ENCODE assay signal across 24 cellular contexts in genomic region chr13:27794075-27794691, GRCh38. TPM values are rescaled to one million over a fixed set of nuclear protein-coding genes. Genes with fewer than 3 reads are reported as not detected.
DNase-seq lines count a peak whose midpoint lies in the region; ATAC-seq and TF ChIP-seq lines count a peak whose summit lies in the region.
"Had no signal": no experiment of that assay in that cellular context is flagged by ENCODE, and none has a peak within 500 bp of the region (broad histone marks: within the 10 kb centered on the region; RNA-seq: fewer than 3 reads in every experiment).

No MANE protein-coding gene starts in this region.

- H3K4ac ChIP-seq in neuronal stem cell (ENCODE audit: low read length), result no peak overlapping the region

- no peak overlapping the region for H2BK15ac ChIP-seq in neuronal stem cell (ENCODE audit: low read length)

- no peak overlapping the region for H4K8ac ChIP-seq in neuronal stem cell (ENCODE audit: low read depth, low read length)

- H3K27me3 Mint-ChIP-seq in activated CD4-positive, alpha-beta T cell treated with anti-CD3 and anti-CD28 coated beads, Interleukin-2, amount 10 ng/mL, durations not matched to agents 7 days and 5 days, result peaks cover 84% of the 10 kb centered on the region
- H3K27me3 Mint-ChIP-seq in glutamatergic neuron (ENCODE audit: unreplicated experiment), result peaks cover 58% of the 10 kb centered on the region

- no peaks in the 10 kb centered on the region for H3K9me3 Mint-ChIP-seq in activated CD4-positive, alpha-beta T cell treated with anti-CD3 and anti-CD28 coated beads, Interleukin-2, amount 10 ng/mL, durations not matched to agents 7 days and 5 days
- H3K9me3 Mint-ChIP-seq in glutamatergic neuron (ENCODE audit: unreplicated experiment), result peaks cover 27% of the 10 kb centered on the region
- H3K9me3 Mint-ChIP-seq: activated T-helper 17 cell treated with anti-CD3 and anti-CD28 coated beads, Interleukin-2, amount 50 U/mL, for 72 hours had no signal

- no peak for TF ChIP-seq CTCF in glutamatergic neuron (IDR thresholded peaks at IDR 0.05; ENCODE audit: partially characterized antibody, unreplicated experiment)

- no peak overlapping the region for H3K14ac ChIP-seq in neuronal stem cell (ENCODE audit: low read length)

- POLR2A ChIA-PET in activated CD4-positive, alpha-beta T cell treated with anti-CD3 and anti-CD28 coated beads, Interleukin-2, amount 10 ng/mL, durations not matched to agents 7 days and 5 days (lab: Charles Lee), result no interaction called here

- peaks cover 4 to 15% of the 10 kb centered on the region in 2 donors for H3K4me1 ChIP-seq in neuronal stem cell (ENCODE audit: control insufficient read depth in 2 of 2, insufficient read depth in 1 of 2, low read depth in 1 of 2, low read length in 2 of 2)

- H3K79me1 ChIP-seq in neuronal stem cell (ENCODE audit: low read depth, low read length), result no peaks in the 10 kb centered on the region

- H3K36me3 ChIP-seq in neuronal stem cell (replicated peaks in 1 of 2; ENCODE audit: control insufficient read depth in 2 of 2, insufficient read depth in 2 of 2, low read length in 2 of 2), result no peaks in the 10 kb centered on the region
- H3K36me3 ChIP-seq: neutrophil, prostate gland had no signal

- no peak overlapping the region for H2AK5ac ChIP-seq in neuronal stem cell (ENCODE audit: low read depth, low read length)

- no peak overlapping the region for H3K9ac ChIP-seq in neuronal stem cell (ENCODE audit: low read depth, low read length, poor library complexity)

- CTCF ChIA-PET in activated CD4-positive, alpha-beta T cell treated with anti-CD3 and anti-CD28 coated beads, Interleukin-2, amount 10 ng/mL, durations not matched to agents 7 days and 5 days (lab: Charles Lee), result interaction anchor here (1.5 to 1.6 kb wide), 2 partner anchors 31 to 175 kb away, joined by 3 to 5 read pairs; partner anchors contain the start of gene CDX2

- H3K23ac ChIP-seq in neuronal stem cell (ENCODE audit: low read depth, low read length, poor library complexity), result peak overlapping the region; percentile 16

- no peak overlapping the region for H3K18ac ChIP-seq in neuronal stem cell (ENCODE audit: low read length)

- H3K27ac ChIP-seq in neuronal stem cell (replicated peaks; ENCODE audit: low read length), result no peak overlapping the region
- H3K27ac ChIP-seq: C4-2B, neutrophil, PC-9, prostate gland had no signal

- H3K4me3 ChIP-seq in neuronal stem cell (ENCODE audit: low read length in 2 of 2), result no peak overlapping the region
- H3K4me3 ChIP-seq: PC-9, prostate gland had no signal

- H2AFZ ChIP-seq in neuronal stem cell (ENCODE audit: low read length), result no peak overlapping the region
- H2AFZ ChIP-seq: PC-9 had no signal

- H2BK120ac ChIP-seq in neuronal stem cell (ENCODE audit: low read depth, low read length), result no peak overlapping the region

- no peak overlapping the region for H4K91ac ChIP-seq in neuronal stem cell (ENCODE audit: low read depth, low read length, poor library complexity)

- H3K27ac Mint-ChIP-seq in activated CD4-positive, alpha-beta T cell treated with anti-CD3 and anti-CD28 coated beads, Interleukin-2, amount 10 ng/mL, durations not matched to agents 7 days and 5 days, result peak overlapping the region; percentile 1
- no peak overlapping the region for H3K27ac Mint-ChIP-seq in glutamatergic neuron (ENCODE audit: unreplicated experiment)
- H3K27ac Mint-ChIP-seq: activated CD4-positive, alpha-beta T cell treated with anti-CD3 and anti-CD28 coated beads, Interleukin-2, amount 10 ng/mL, durations not matched to agents 24 days and 14 days; activated T-helper 17 cell treated with anti-CD3 and anti-CD28 coated beads, Interleukin-2, amount 50 U/mL, for 72 hours had no signal

- WGBS in neuronal stem cell (ENCODE audit: extremely low coverage in 2 of 2, insufficient read length in 2 of 2, insufficient replicate concordance in 1 of 2), 2 donors, result no CpG with 5 or more reads among the region's 34 CpGs

- H3K27me3 ChIP-seq in neuronal stem cell (ENCODE audit: control insufficient read depth in 3 of 3, insufficient read depth in 3 of 3, low read depth in 1 of 3, low read length in 3 of 3), result peaks cover 70 to 98% (median 97%) of the 10 kb centered on the region in 3 experiments

- H3K4me1 Mint-ChIP-seq in activated CD4-positive, alpha-beta T cell treated with anti-CD3 and anti-CD28 coated beads, Interleukin-2, amount 10 ng/mL, durations not matched to agents 7 days and 5 days, result peaks cover 26% of the 10 kb centered on the region
- peaks cover 13% of the 10 kb centered on the region for H3K4me1 Mint-ChIP-seq in glutamatergic neuron (ENCODE audit: low read depth, unreplicated experiment)

- H3K4me2 ChIP-seq in neuronal stem cell (ENCODE audit: insufficient read depth, low read length, poor library complexity, severe bottlenecking), result no peak overlapping the region
- H3K4me2 ChIP-seq: PC-9 had no signal

- H2BK12ac ChIP-seq in neuronal stem cell (ENCODE audit: low read length), result no peak overlapping the region

- ATAC-seq in HG02588 (IDR thresholded peaks at IDR 0.05; ENCODE audit: unreplicated experiment), result no peak
- ATAC-seq: activated T-helper 17 cell treated with anti-CD3 and anti-CD28 coated beads, Interleukin-2, amount 50 U/mL, for 72 hours; left cardiac atrium had no signal

- no peak overlapping the region for H2BK5ac ChIP-seq in neuronal stem cell (ENCODE audit: low read length)

- no peaks in the 10 kb centered on the region for H3K9me3 ChIP-seq in neuronal stem cell (replicated peaks in 1 of 2; ENCODE audit: control insufficient read depth in 2 of 2, insufficient read depth in 1 of 2, low read depth in 1 of 2, low read length in 2 of 2)
- H3K9me3 ChIP-seq: neutrophil, prostate gland had no signal

- no peak for DNase-seq in activated CD4-positive, alpha-beta T cell treated with anti-CD3 and anti-CD28 coated beads, Interleukin-2, amount 10 ng/mL, durations not matched to agents 7 days and 5 days
- DNase-seq in activated CD4-positive, alpha-beta T cell treated with anti-CD3 and anti-CD28 coated beads for 1 hour, result no peak
- peak; percentile 27 for DNase-seq in NCI-H526 treated with DMSO at 0.1 percent for 48 hours (lab: John Stamatoyannopoulos, UW)
- DNase-seq in glutamatergic neuron, result peak; percentile 31
- DNase-seq in neuronal stem cell (ENCODE audit: low spot score), result no peak
- no peak for DNase-seq in medulla oblongata (ENCODE audit: extremely low spot score)
- DNase-seq in dermis blood vessel endothelial cell, result no peak
- DNase-seq: ACHN; activated CD4-positive, alpha-beta T cell treated with anti-CD3 and anti-CD28 coated beads, Interleukin-2, amount 10 ng/mL, durations not matched to agents 24 days and 14 days; cortex of kidney; Karpas-422; left cardiac atrium; midbrain; NCI-H1694 treated with DMSO at 0.1 percent for 48 hours; PC-9; SHP77; stimulated activated CD4-positive, alpha-beta T cell treated with anti-CD3 and anti-CD28 coated beads, Interleukin-1b, Interleukin-23, amount 100 ng/mL, for 48 hours; SW 1271 had no signal

- H3K4me3 Mint-ChIP-seq in activated CD4-positive, alpha-beta T cell treated with anti-CD3 and anti-CD28 coated beads, Interleukin-2, amount 10 ng/mL, durations not matched to agents 7 days and 5 days, result no peak overlapping the region
- peak overlapping the region; percentile 71 for H3K4me3 Mint-ChIP-seq in glutamatergic neuron (ENCODE audit: unreplicated experiment)
- H3K4me3 Mint-ChIP-seq: activated CD4-positive, alpha-beta T cell treated with anti-CD3 and anti-CD28 coated beads, Interleukin-2, amount 10 ng/mL, durations not matched to agents 24 days and 14 days; activated T-helper 17 cell treated with anti-CD3 and anti-CD28 coated beads, Interleukin-2, amount 50 U/mL, for 72 hours had no signal

- no peaks in the 10 kb centered on the region for H3K36me3 Mint-ChIP-seq in activated CD4-positive, alpha-beta T cell treated with anti-CD3 and anti-CD28 coated beads, Interleukin-2, amount 10 ng/mL, durations not matched to agents 7 days and 5 days (ENCODE audit: low read depth)
- no peaks in the 10 kb centered on the region for H3K36me3 Mint-ChIP-seq in glutamatergic neuron (ENCODE audit: unreplicated experiment)

RNA-seq across cellular contexts. Expression of gene GSX1, which starts 1.9 kb away (rescaled TPM):
- not detected for total RNA-seq in activated CD4-positive, alpha-beta T cell treated with anti-CD3 and anti-CD28 coated beads, Interleukin-2, amount 10 ng/mL, durations not matched to agents 7 days and 5 days
- total RNA-seq in glutamatergic neuron (ENCODE audit: unreplicated experiment) (not detected), dermis blood vessel endothelial cell (not detected in 2 replicates)
- polyA plus RNA-seq in neuronal stem cell (2013, experiment 1 of 2), result not detected
- not detected for polyA plus RNA-seq in neuronal stem cell (2013, experiment 2 of 2)
- total RNA-seq: activated CD4-positive, alpha-beta T cell treated with anti-CD3 and anti-CD28 coated beads, Interleukin-2, amount 10 ng/mL, durations not matched to agents 24 days and 14 days; activated T-helper 17 cell treated with anti-CD3 and anti-CD28 coated beads, Interleukin-2, amount 50 U/mL, for 72 hours; left cardiac atrium; PC-9; prostate gland; skeletal muscle tissue had no signal

Comparison
In these comparisons a context has a peak if more than half of its experiments do, and no peak if none do; other contexts are left out.
1. DNase-seq: peak in NCI-H526 treated with DMSO at 0.1 percent for 48 hours (single experiment) and glutamatergic neuron (single experiment); none in activated CD4-positive, alpha-beta T cell treated with anti-CD3 and anti-CD28 coated beads, Interleukin-2, amount 10 ng/mL, durations not matched to agents 7 days and 5 days (single experiment), activated CD4-positive, alpha-beta T cell treated with anti-CD3 and anti-CD28 coated beads for 1 hour (single experiment), neuronal stem cell (single experiment), medulla oblongata (single experiment) and dermis blood vessel endothelial cell (single experiment).